19 cellular contexts compared by ENCODE assay signal in the genomic region with DNA sequence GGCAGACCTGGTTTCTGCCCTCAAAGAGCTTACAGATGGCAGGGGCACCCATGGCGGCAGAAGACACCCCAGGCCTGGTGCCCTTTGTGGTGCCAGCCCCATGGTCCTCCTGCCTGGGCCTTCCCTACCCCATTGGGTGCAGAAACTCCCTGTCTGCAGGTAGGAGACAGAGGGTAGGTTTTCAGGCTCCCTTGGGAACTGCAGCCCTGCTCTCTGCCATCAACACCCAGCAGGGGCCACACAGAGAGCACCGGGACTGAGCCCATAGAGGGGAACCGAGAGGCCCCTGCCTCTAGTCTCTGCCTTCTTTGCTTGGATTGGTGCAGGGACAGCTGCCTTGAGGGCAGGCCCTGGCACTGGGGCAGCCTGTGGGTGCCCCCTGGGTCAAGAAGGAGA. TPM values are rescaled to one million over a fixed set of nuclear protein-coding genes. Genes with fewer than 3 reads are reported as not detected.
DNase-seq lines count a peak whose midpoint lies in the region; ATAC-seq and TF ChIP-seq lines count a peak whose summit lies in the region.
"Had no signal": no experiment of that assay in that cellular context is flagged by ENCODE, and none has a peak within 500 bp of the region (broad histone marks: within the 10 kb centered on the region; RNA-seq: fewer than 3 reads in every experiment).

No MANE protein-coding gene starts in this region.

- peak overlapping the region; percentile 55; the same call in 1 of the 2 replicates for H3K27ac ChIP-seq in IMR-90 (ENCODE audit: insufficient read depth, low read length)
- H3K27ac ChIP-seq in VCaP, result peak overlapping the region; percentile 36; the same call in 1 of the 2 replicates
- H3K27ac ChIP-seq in neuronal stem cell (replicated peaks; ENCODE audit: low read length), result no peak overlapping the region
- peak overlapping the region; percentile 73 for H3K27ac ChIP-seq in stomach smooth muscle (ENCODE audit: low read length)
- H3K27ac ChIP-seq: SK-N-MC had no signal

- no peak overlapping the region for H3K4me3 ChIP-seq in IMR-90 (ENCODE audit: insufficient read depth, low read depth, low read length)
- no peak overlapping the region for H3K4me3 ChIP-seq in neuronal stem cell (ENCODE audit: low read length in 2 of 2)
- H3K4me3 ChIP-seq in stomach smooth muscle (ENCODE audit: low read length in 2 of 2), result peak overlapping the region in 1 of 2 donors; percentile 15
- H3K4me3 ChIP-seq: GM12878, SK-N-MC had no signal

- no peak for DNase-seq in IMR-90
- no peak for DNase-seq in neuronal stem cell (ENCODE audit: low spot score)
- no peak for DNase-seq in NCI-H524 (lab: John Stamatoyannopoulos, UW)
- DNase-seq in GM03348 (ENCODE audit: low spot score), result no peak
- DNase-seq: COR-L47, GDM1, H9, MM.1S, NCI-H1105, NCI-H2081, NCI-H2171 treated with DMSO at 0.1 percent for 48 hours, NCI-H446 treated with DMSO at 0.1 percent for 48 hours, Right ventricle myocardium superior, T-helper 1 cell had no signal

- H3K4ac ChIP-seq in IMR-90 (ENCODE audit: low read depth, low read length) (peak overlapping the region; percentile 30; the same call in 1 of the 2 replicates), neuronal stem cell (ENCODE audit: low read length) (no peak overlapping the region)

- H4K8ac ChIP-seq in IMR-90 (ENCODE audit: low read depth in 2 of 2, low read length in 2 of 2), result no peak overlapping the region
- no peak overlapping the region for H4K8ac ChIP-seq in neuronal stem cell (ENCODE audit: low read depth, low read length)

- dilution Hi-C loops in IMR-90 (cut with HindIII; ENCODE audit: low sequenced_read_pairs, unreplicated experiment), result no loop called here

- 40% methylated on average over 1 of the region's 3 CpGs; no CpG with 5 or more reads in 1 of the 2 experiments for WGBS in IMR-90 (ENCODE audit: extremely low coverage in 2 of 2, insufficient read length in 1 of 2), 2 experiments
- no CpG with 5 or more reads among the region's 3 CpGs for WGBS in neuronal stem cell (ENCODE audit: extremely low coverage in 2 of 2, insufficient read length in 2 of 2, insufficient replicate concordance in 1 of 2), 2 donors

- H3K14ac ChIP-seq in IMR-90 (replicated peaks; ENCODE audit: low read depth, low read length) (peak overlapping the region; percentile 22), neuronal stem cell (ENCODE audit: low read length) (peak overlapping the region; percentile 71)

- H2BK15ac ChIP-seq in IMR-90 (ENCODE audit: low read depth, low read length), result no peak overlapping the region; the same call in 2 of the 3 replicates
- H2BK15ac ChIP-seq in neuronal stem cell (ENCODE audit: low read length), result no peak overlapping the region

- in situ Hi-C loops in IMR-90 (cut with MboI; ENCODE audit: low sequenced_read_pairs), result no loop called here

- H3K23ac ChIP-seq in IMR-90 (ENCODE audit: low read depth, low read length), result no peak overlapping the region
- H3K23ac ChIP-seq in neuronal stem cell (ENCODE audit: low read depth, low read length, poor library complexity), result no peak overlapping the region

- CTCF ChIA-PET in IMR-90 (lab: Yijun Ruan, JAX), result no interaction called here

- H2BK20ac ChIP-seq in IMR-90 (ENCODE audit: low read depth, low read length), result no peak overlapping the region

- H3K4me1 ChIP-seq in IMR-90 (ENCODE audit: control insufficient read depth, insufficient read depth, low read length) (peaks cover 18% of the 10 kb centered on the region), neuronal stem cell (ENCODE audit: control insufficient read depth in 2 of 2, insufficient read depth in 1 of 2, low read depth in 1 of 2, low read length in 2 of 2) (no peaks in the 10 kb centered on the region), stomach smooth muscle (ENCODE audit: control insufficient read depth, insufficient read depth, low read length) (peaks cover 28% of the 10 kb centered on the region)

- H3K56ac ChIP-seq in IMR-90 (ENCODE audit: extremely low read depth, insufficient read depth, low read length), result no peak overlapping the region

- peaks cover 43% of the 10 kb centered on the region for H4K20me1 ChIP-seq in IMR-90 (ENCODE audit: insufficient read depth, low read length)

- H3K4me2 ChIP-seq in IMR-90 (ENCODE audit: low read depth, low read length) (peak overlapping the region; percentile 6; the same call in 1 of the 2 replicates), neuronal stem cell (ENCODE audit: insufficient read depth, low read length, poor library complexity, severe bottlenecking) (no peak overlapping the region)

- H2BK120ac ChIP-seq in IMR-90 (ENCODE audit: low read depth, low read length) (0 out of 2 replicates have a peak overlapping the region, but pooled peaks have one; percentile 18), neuronal stem cell (ENCODE audit: low read depth, low read length) (no peak overlapping the region)

- no peak overlapping the region for H2BK12ac ChIP-seq in neuronal stem cell (ENCODE audit: low read length)

- H3K9me3 ChIP-seq in IMR-90 (ENCODE audit: control insufficient read depth, insufficient read depth, low read length), result no peaks in the 10 kb centered on the region
- peaks cover 0 to 2% of the 10 kb centered on the region in 2 donors for H3K9me3 ChIP-seq in neuronal stem cell (replicated peaks in 1 of 2; ENCODE audit: control insufficient read depth in 2 of 2, insufficient read depth in 1 of 2, low read depth in 1 of 2, low read length in 2 of 2)
- no peaks in the 10 kb centered on the region for H3K9me3 ChIP-seq in stomach smooth muscle (ENCODE audit: control insufficient read depth in 2 of 2, low read length in 2 of 2)

- H2BK5ac ChIP-seq in IMR-90 (ENCODE audit: low read depth, low read length, poor library complexity, severe bottlenecking) (peak overlapping the region; percentile 9), neuronal stem cell (ENCODE audit: low read length) (peak overlapping the region; percentile 11)

- H2AFZ ChIP-seq in IMR-90 (replicated peaks; ENCODE audit: low read length, poor library complexity) (peak overlapping the region; percentile 5), neuronal stem cell (ENCODE audit: low read length) (no peak overlapping the region)

- H2AK9ac ChIP-seq in IMR-90 (replicated peaks; ENCODE audit: low read depth, low read length, poor library complexity), result no peak overlapping the region

- H4K91ac ChIP-seq in IMR-90 (ENCODE audit: insufficient read depth, low read depth, low read length), result no peak overlapping the region
- no peak overlapping the region for H4K91ac ChIP-seq in neuronal stem cell (ENCODE audit: low read depth, low read length, poor library complexity)

- H4K5ac ChIP-seq in IMR-90 (ENCODE audit: low read depth, low read length), result no peak overlapping the region

- TF ChIP-seq POLR2A in IMR-90 (IDR thresholded peaks at IDR 0.05; ENCODE audit: low read depth, low read length), result no peak

- TF ChIP-seq RAD21 in IMR-90 (IDR thresholded peaks at IDR 0.05; ENCODE audit: low read length), result no peak

- H3K18ac ChIP-seq in IMR-90 (ENCODE audit: low read depth, low read length), result peak overlapping the region; percentile 1; the same call in 1 of the 2 replicates
- H3K18ac ChIP-seq in neuronal stem cell (ENCODE audit: low read length), result no peak overlapping the region

- TF ChIP-seq CTCF in IMR-90 (conservative IDR thresholded peaks at IDR 0.05; ENCODE audit: low read depth, low read length), result no peak
- no peak for TF ChIP-seq CTCF in VCaP (conservative IDR thresholded peaks at IDR 0.05)

- H3K79me1 ChIP-seq in IMR-90 (ENCODE audit: low read depth in 1 of 2, low read length in 2 of 2), result peaks cover 25 to 65% of the 10 kb centered on the region in 2 experiments
- peaks cover 24% of the 10 kb centered on the region for H3K79me1 ChIP-seq in neuronal stem cell (ENCODE audit: low read depth, low read length)

- H3K36me3 ChIP-seq in IMR-90 (ENCODE audit: control insufficient read depth, insufficient read depth, low read length), result peaks cover 7% of the 10 kb centered on the region
- peaks cover 13 to 29% of the 10 kb centered on the region in 2 donors for H3K36me3 ChIP-seq in neuronal stem cell (replicated peaks in 1 of 2; ENCODE audit: control insufficient read depth in 2 of 2, insufficient read depth in 2 of 2, low read length in 2 of 2)
- H3K36me3 ChIP-seq in stomach smooth muscle (ENCODE audit: control insufficient read depth in 2 of 2, insufficient read depth in 2 of 2, low read length in 2 of 2), result no peaks in the 10 kb centered on the region

- BruUV-seq in IMR-90 (replicated peaks; lab: Mats Ljungman, UMichigan), result no TSS peak

- H3K9me1 ChIP-seq in IMR-90 (ENCODE audit: insufficient read depth, low read length), result peaks cover 17% of the 10 kb centered on the region; the same call in 1 of the 2 replicates

- no peak overlapping the region for H3K9ac ChIP-seq in IMR-90 (ENCODE audit: low read depth, low read length)
- H3K9ac ChIP-seq in neuronal stem cell (ENCODE audit: low read depth, low read length, poor library complexity), result peak overlapping the region; percentile 24
- H3K9ac ChIP-seq in stomach smooth muscle (ENCODE audit: low read length in 2 of 2), result peak overlapping the region; percentile 21 to 27

- H3K27me3 ChIP-seq in IMR-90 (ENCODE audit: control insufficient read depth, insufficient read depth, low read length), result no peaks in the 10 kb centered on the region
- no peaks in the 10 kb centered on the region for H3K27me3 ChIP-seq in neuronal stem cell (ENCODE audit: control insufficient read depth in 3 of 3, insufficient read depth in 3 of 3, low read depth in 1 of 3, low read length in 3 of 3)
- H3K27me3 ChIP-seq in stomach smooth muscle (ENCODE audit: control insufficient read depth in 1 of 2, insufficient read depth in 2 of 2, low read length in 2 of 2), result no peaks in the 10 kb centered on the region

- ATAC-seq in IMR-90 (ENCODE audit: low read depth) (no peak; the same call in 1 of the 2 replicates), HG02763 (IDR thresholded peaks at IDR 0.05; ENCODE audit: unreplicated experiment) (no peak)
- ATAC-seq: GM12878 had no signal

- POLR2A ChIA-PET in IMR-90 (lab: Charles Lee; ENCODE audit: unreplicated experiment), result no interaction called here

- peak overlapping the region; percentile 53; the same call in 1 of the 2 replicates for H2AK5ac ChIP-seq in IMR-90 (ENCODE audit: low read depth, low read length)
- no peak overlapping the region for H2AK5ac ChIP-seq in neuronal stem cell (ENCODE audit: low read depth, low read length)

- intact Hi-C loops in IMR-90 (cut with micrococcal nuclease), result no loop called here

RNA-seq across cellular contexts. Expression of gene GTF2IRD1, which starts 52.6 kb away (rescaled TPM):
- 4.1 and 5.0 TPM in 2 replicates for total RNA-seq in IMR-90 (2012; rRNA removed)
- 21.9 and 22.6 TPM in 2 replicates for polyA plus RNA-seq in IMR-90 (2012; rRNA removed)
- 19.6 and 26.0 TPM in 2 replicates for polyA plus RNA-seq in IMR-90 (2012; cell fraction: cytosol; rRNA removed)
- polyA plus RNA-seq in IMR-90 (2012; cell fraction: nucleus; rRNA removed; ENCODE audit: low replicate concordance), result 27.5 and 33.3 TPM in 2 replicates
- 87.8 TPM for polyA plus RNA-seq in neuronal stem cell (2013, experiment 1 of 2)
- polyA plus RNA-seq in neuronal stem cell (2013, experiment 2 of 2), result 87.6 TPM
